Comparison of ENCODE assay signal across 8 cellular contexts in genomic region chr19:7679771-7680605, GRCh38. TPM values are rescaled to one million over a fixed set of nuclear protein-coding genes. Genes with fewer than 3 reads are reported as not detected.
A peak's percentile ranks its signal among the peaks of the same experiment; 100 is the strongest.
DNase-seq lines count a peak whose midpoint lies in the region; ATAC-seq and TF ChIP-seq lines count a peak whose summit lies in the region.

No MANE protein-coding gene starts in this region.

- ATAC-seq in natural killer cell = no peak

- peak overlapping the region; percentile 99 for H3K4me3 ChIP-seq in BLaER1

- peaks cover 22% of the 10 kb centered on the region for H3K27me3 Mint-ChIP-seq in IgD-negative memory B cell
- peaks cover 13 to 20% of the 10 kb centered on the region in 2 donors for H3K27me3 Mint-ChIP-seq in natural killer cell (ENCODE audit: low read depth in 2 of 2)

- H3K27ac Mint-ChIP-seq in IgD-negative memory B cell (peak overlapping the region; percentile 65 to 94 (median 84)), natural killer cell (peak overlapping the region; percentile 36 to 94)

- H3K9me3 Mint-ChIP-seq in IgD-negative memory B cell (no peaks in the 10 kb centered on the region), natural killer cell (no peaks in the 10 kb centered on the region)

- H3K36me3 ChIP-seq in BLaER1 = peaks cover 31% of the 10 kb centered on the region

- H3K4me1 Mint-ChIP-seq in IgD-negative memory B cell (peaks cover 9 to 32% (median 30%) of the 10 kb centered on the region in 3 donors), natural killer cell (peaks cover 13 to 37% of the 10 kb centered on the region in 2 donors)

- peaks cover 52% of the 10 kb centered on the region for H4K20me1 ChIP-seq in BLaER1

- peak overlapping the region; percentile 94; the same call in 1 of the 2 replicates for H3K27ac ChIP-seq in BLaER1
- peak overlapping the region; percentile 44 for H3K27ac ChIP-seq in cingulate gyrus (ENCODE audit: low read depth, low read length)

- peak overlapping the region; percentile 96 for H3K4me2 ChIP-seq in BLaER1

- H3K27me3 ChIP-seq in BLaER1 = peaks cover 14% of the 10 kb centered on the region

- H3K9ac ChIP-seq in BLaER1 = peak overlapping the region; percentile 96; the same call in 1 of the 2 replicates

- no peak for TF ChIP-seq CTCF in natural killer cell (IDR thresholded peaks at IDR 0.05)

- intact Hi-C loops in natural killer cell (cut with micrococcal nuclease) = loop anchor here (2.0 to 10.0 kb wide), 3 partner anchors 45 to 325 kb away; partner anchors contain the start of genes PCP2 and STXBP2

- no peaks in the 10 kb centered on the region for H3K9me3 ChIP-seq in BLaER1

- H3K4me3 Mint-ChIP-seq in IgD-negative memory B cell (peak overlapping the region; percentile 37 to 86 (median 79)), natural killer cell (peak overlapping the region; percentile 60)

- H3K4me1 ChIP-seq in BLaER1 = peaks cover 68% of the 10 kb centered on the region

- no peak for DNase-seq in natural killer cell
- no peak for DNase-seq in H4 (ENCODE audit: low spot score)
- no peak for DNase-seq in SHP77 treated with DMSO at 0.1 percent for 48 hours (lab: John Stamatoyannopoulos, UW)
- no peak for DNase-seq in hippocampal formation (lab: John Stamatoyannopoulos, UW)
- no peak for DNase-seq in NCI-H748 treated with DMSO at 0.1 percent for 48 hours (lab: John Stamatoyannopoulos, UW)

- H3K36me3 Mint-ChIP-seq in IgD-negative memory B cell = peaks cover 6% of the 10 kb centered on the region
- H3K36me3 Mint-ChIP-seq in natural killer cell = no peaks in the 10 kb centered on the region

RNA-seq across cellular contexts. Expression of gene TRAPPC5, which starts 0.6 kb away (rescaled TPM):
- 219 TPM for polyA plus RNA-seq in IgD-negative memory B cell
- total RNA-seq in natural killer cell = 10 to 100 TPM; 53.8 to 58.8 (median 54.2) TPM
- total RNA-seq in H4 (2014; rRNA removed; shearing (Covaris generic)) = 90.6 and 139 TPM in 2 replicates

RNA-seq across cellular contexts. Expression of gene MCEMP1, which starts 3.1 kb away (rescaled TPM):
- 0.73 TPM for polyA plus RNA-seq in IgD-negative memory B cell
- 1 to 10 TPM in 2 of 3 donors, under 1 TPM in 1; 0.59 to 4.8 (median 1.8) TPM for total RNA-seq in natural killer cell
- total RNA-seq in H4 (2014; rRNA removed; shearing (Covaris generic)) = not detected in 2 replicates

RNA-seq across cellular contexts. Expression of gene RETN, which starts 11.1 kb away (rescaled TPM):
- not detected for polyA plus RNA-seq in IgD-negative memory B cell
- 1 to 10 TPM in 1 of 3 donors, not detected in 2; 3.8 TPM for total RNA-seq in natural killer cell
- not detected in 2 replicates for total RNA-seq in H4 (2014; rRNA removed; shearing (Covaris generic))

RNA-seq across cellular contexts. Expression of gene FCER2, which starts 21.9 kb away (rescaled TPM):
- 197 TPM for polyA plus RNA-seq in IgD-negative memory B cell
- total RNA-seq in natural killer cell = 1 to 10 TPM in 2 of 3 donors, under 1 TPM in 1; 0.52 to 1.2 (median 1.0) TPM
- total RNA-seq in H4 (2014; rRNA removed; shearing (Covaris generic)) = not detected in 2 replicates

RNA-seq across cellular contexts. Expression of gene STXBP2, which starts 43.1 kb away (rescaled TPM):
- polyA plus RNA-seq in IgD-negative memory B cell = 70.2 TPM
- 100 to 1,000 TPM; 366 to 409 (median 384) TPM for total RNA-seq in natural killer cell
- total RNA-seq in H4 (2014; rRNA removed; shearing (Covaris generic)) = 2.5 and 3.1 TPM in 2 replicates
